21 cellular contexts compared by ENCODE assay signal in the genomic region with DNA sequence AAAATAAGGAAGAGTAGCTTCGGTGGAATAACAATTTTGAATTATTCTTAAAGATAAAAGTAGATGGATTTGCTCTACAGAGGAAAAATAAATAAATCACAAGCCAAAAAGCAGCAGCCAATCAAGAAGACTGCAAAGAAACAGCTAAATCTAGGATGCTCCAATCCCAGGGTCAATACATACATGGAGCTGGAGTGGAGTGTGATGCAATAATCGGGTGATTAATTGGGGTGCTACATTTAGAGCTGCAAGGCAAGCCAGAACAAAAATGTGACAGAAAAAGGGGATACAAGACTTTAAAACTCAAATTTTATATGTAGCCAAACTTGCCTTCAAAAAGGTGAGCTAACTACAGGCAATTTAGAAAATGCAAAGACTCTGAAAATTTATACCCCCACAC.
"Had no signal": no experiment of that assay in that cellular context is flagged by ENCODE, and none has a peak within 500 bp of the region (broad histone marks: within the 10 kb centered on the region; RNA-seq: fewer than 3 reads in every experiment).

No MANE protein-coding gene starts in this region.

- H3K9me3 ChIP-seq: esophagus muscularis mucosa, lower lobe of right lung had no signal

- H3K27me3 Mint-ChIP-seq: naive thymus-derived CD4-positive, alpha-beta T cell had no signal

- DNase-seq: dermis blood vessel endothelial cell; dorsolateral prefrontal cortex; effector CD4-positive, alpha-beta T cell; effector memory CD4-positive, alpha-beta T cell; foreskin keratinocyte; heart left ventricle; hypothalamus; left cardiac atrium; left lung; left ventricle myocardium superior; lower lobe of right lung; mesendoderm; midbrain; naive thymus-derived CD4-positive, alpha-beta T cell had no signal

- H3K27me3 ChIP-seq: dorsolateral prefrontal cortex, esophagus muscularis mucosa, foreskin keratinocyte, gastroesophageal sphincter, heart left ventricle, hepatocyte, left lung had no signal

- H3K4me2 ChIP-seq: hepatocyte had no signal

- H3K4me3 Mint-ChIP-seq: naive thymus-derived CD4-positive, alpha-beta T cell had no signal

- H3K4me1 Mint-ChIP-seq: naive thymus-derived CD4-positive, alpha-beta T cell had no signal

- H3K36me3 Mint-ChIP-seq: naive thymus-derived CD4-positive, alpha-beta T cell had no signal

- FAIRE-seq: endothelial cell of umbilical vein, islet of Langerhans, keratinocyte had no signal

- H3K36me3 ChIP-seq: esophagus muscularis mucosa, gastroesophageal sphincter, left lung, lower lobe of right lung had no signal

- H2AFZ ChIP-seq: hepatocyte had no signal

- H3K4me3 ChIP-seq: coronary artery, dorsolateral prefrontal cortex, esophagus muscularis mucosa, gastroesophageal sphincter, heart left ventricle, hepatocyte, left lung, lower lobe of right lung had no signal

- H3K4me1 ChIP-seq: esophagus muscularis mucosa, foreskin keratinocyte, gastroesophageal sphincter, left lung, lower lobe of right lung had no signal

- ATAC-seq: foreskin keratinocyte; gastroesophageal sphincter; left cardiac atrium; left lung; left ventricle myocardium superior; lower lobe of right lung; naive thymus-derived CD4-positive, alpha-beta T cell had no signal

- H3K27ac ChIP-seq: coronary artery, esophagus muscularis mucosa, foreskin keratinocyte, gastroesophageal sphincter, heart left ventricle, hepatocyte, left lung, lower lobe of right lung had no signal

- H3K27ac Mint-ChIP-seq: naive thymus-derived CD4-positive, alpha-beta T cell had no signal
